In the genomic region with DNA sequence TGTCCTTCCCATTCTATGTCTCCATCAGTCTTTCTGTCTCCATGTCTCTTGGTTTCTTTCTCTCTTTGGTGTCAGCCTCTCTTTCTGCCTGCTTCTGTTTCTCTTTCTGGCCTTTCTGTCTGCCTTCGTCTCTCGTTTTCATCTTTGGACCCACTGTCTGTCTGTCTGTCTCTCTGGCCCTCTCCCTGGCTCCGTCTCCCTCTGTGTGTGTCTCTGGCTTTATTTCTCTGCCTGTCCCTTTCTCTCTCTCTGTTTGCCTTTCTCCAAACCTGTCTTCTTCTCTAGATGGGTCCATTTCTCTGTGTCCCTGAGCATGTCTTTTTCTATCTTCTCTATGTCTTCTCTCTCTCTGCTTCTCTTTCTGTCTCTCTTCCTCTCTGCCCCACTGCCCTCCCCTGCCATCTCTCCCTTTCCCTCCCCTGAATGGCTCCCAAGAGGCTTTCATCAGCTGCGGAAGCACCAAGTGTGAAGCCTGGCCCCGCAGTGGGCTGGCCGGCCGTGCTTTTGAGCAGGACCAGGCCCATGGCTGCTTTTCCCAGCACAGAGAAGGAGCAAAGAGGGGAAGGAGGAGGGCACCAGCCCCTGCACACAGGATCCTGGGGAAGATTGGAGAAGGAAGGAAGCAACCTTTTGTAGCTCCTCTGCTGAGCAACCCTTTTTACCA, we compare ENCODE assay signal across 24 cellular contexts. TPM values are rescaled to one million over a fixed set of nuclear protein-coding genes. Genes with fewer than 3 reads are reported as not detected.
DNase-seq lines count a peak whose midpoint lies in the region; ATAC-seq, FAIRE-seq and TF ChIP-seq lines count a peak whose summit lies in the region.
"Had no signal": no experiment of that assay in that cellular context is flagged by ENCODE, and none has a peak within 500 bp of the region (broad histone marks: within the 10 kb centered on the region; RNA-seq: fewer than 3 reads in every experiment).

No MANE protein-coding gene starts in this region.

- TF ChIP-seq EP300 in H1 (IDR thresholded peaks at IDR 0.05; ENCODE audit: borderline replicate concordance in 1 of 2, low read depth in 2 of 2, low read length in 2 of 2): no peak

- H4K91ac ChIP-seq in H1 (replicated peaks; ENCODE audit: insufficient read length, low read length): no peak overlapping the region

- H3K4me3 ChIP-seq in right cardiac atrium (ENCODE audit: low read length) (no peak overlapping the region), heart left ventricle (no peak overlapping the region), H1 (ENCODE audit: extremely low read depth in 1 of 4, insufficient read depth in 2 of 4, low read depth in 3 of 4, low read length in 4 of 4) (no peak overlapping the region), MM.1S (ENCODE audit: low read length) (no peak overlapping the region)
- H3K4me3 ChIP-seq: mucosa of descending colon, tibial nerve had no signal

- no peak for TF ChIP-seq POLR2A in heart left ventricle (IDR thresholded peaks at IDR 0.05)
- no peak for TF ChIP-seq POLR2A in H1 (IDR thresholded peaks at IDR 0.05; ENCODE audit: control extremely low read depth in 1 of 2, low read depth in 2 of 2, low read length in 2 of 2)

- H3K36me3 Mint-ChIP-seq in neural crest cell (ENCODE audit: low read depth) (no peaks in the 10 kb centered on the region), CD14-positive monocyte (no peaks in the 10 kb centered on the region)
- H3K36me3 Mint-ChIP-seq: CD4-positive, CD25-positive, alpha-beta regulatory T cell had no signal

- TF ChIP-seq RAD21 in H1 (IDR thresholded peaks at IDR 0.05 in 1 of 2, conservative IDR thresholded peaks at IDR 0.05 in 1 of 2; ENCODE audit: low read depth in 2 of 2, low read length in 2 of 2): no peak

- H2BK120ac ChIP-seq in H1 (replicated peaks; ENCODE audit: low read depth, low read length): no peak overlapping the region

- H3K23ac ChIP-seq in H1 (ENCODE audit: insufficient read length): no peak overlapping the region

- no peak overlapping the region for H2BK15ac ChIP-seq in H1 (ENCODE audit: low read length)

- ATAC-seq in right cardiac atrium (peak in 1 of 2 donors; percentile 65), heart left ventricle (no peak)
- ATAC-seq: left lobe of liver, mucosa of descending colon had no signal

- no peak overlapping the region for H3K56ac ChIP-seq in H1 (replicated peaks; ENCODE audit: insufficient read length, low read depth, low read length)

- H2AK5ac ChIP-seq in H1 (ENCODE audit: low read depth, low read length): no peak overlapping the region

- H3K9me2 ChIP-seq in MM.1S (replicated peaks; ENCODE audit: insufficient read depth, low read length): no peaks in the 10 kb centered on the region

- H3K36me3 ChIP-seq in heart left ventricle (no peaks in the 10 kb centered on the region), H1 (ENCODE audit: control insufficient read depth in 2 of 4, insufficient read depth in 4 of 4, low read length in 3 of 4) (no peaks in the 10 kb centered on the region), MM.1S (replicated peaks; ENCODE audit: insufficient read depth, low read length) (no peaks in the 10 kb centered on the region)
- H3K36me3 ChIP-seq: tibial nerve had no signal

- no peaks in the 10 kb centered on the region for H3K79me1 ChIP-seq in H1 (ENCODE audit: low read depth, low read length)

- H3K27ac ChIP-seq in right cardiac atrium (ENCODE audit: low read length) (peak overlapping the region; percentile 13), heart left ventricle (no peak overlapping the region), H1 (ENCODE audit: low read depth, low read length) (no peak overlapping the region), MM.1S (ENCODE audit: low read length) (no peak overlapping the region)

- H3K27me3 Mint-ChIP-seq in neural crest cell (ENCODE audit: low read depth) (no peaks in the 10 kb centered on the region), CD14-positive monocyte (ENCODE audit: low read depth in 3 of 3) (peaks cover 0 to 6% (median 4%) of the 10 kb centered on the region in 3 donors)
- H3K27me3 Mint-ChIP-seq: CD4-positive, CD25-positive, alpha-beta regulatory T cell; dendritic cell treated with granulocyte-macrophage colony-stimulating factor and Interleukin-4, amounts not matched to agents 40 ng/mL and 50 ng/mL, for 4 days; stimulated activated naive CD8-positive, alpha-beta T cell treated with anti-CD3 and anti-CD28 coated beads, Interleukin-15, Interleukin-2, amounts not matched to agents 100 ng/mL and 50 ng/mL, for 24 hours had no signal

- no peak overlapping the region for H3K14ac ChIP-seq in H1 (ENCODE audit: insufficient read length)

- H3F3A ChIP-seq in MM.1S (ENCODE audit: insufficient read depth, low read length): no peaks in the 10 kb centered on the region

- H3K9ac ChIP-seq in H1 (replicated peaks in 1 of 4; ENCODE audit: extremely low read depth in 1 of 4, low read depth in 3 of 4, low read length in 3 of 4) (no peak overlapping the region), MM.1S (ENCODE audit: low read length) (no peak overlapping the region)

- no peaks in the 10 kb centered on the region for H3K79me2 ChIP-seq in H1 (ENCODE audit: control insufficient read depth in 1 of 2, insufficient read depth in 2 of 2, low read length in 2 of 2)
- H3K79me2 ChIP-seq in MM.1S (ENCODE audit: low read length): no peaks in the 10 kb centered on the region

- intact Hi-C loops in right cardiac atrium (cut with DNase I) (no loop called here), heart left ventricle (cut with DNase I) (no loop called here), CD14-positive monocyte (cut with micrococcal nuclease) (no loop called here)

- H2BK12ac ChIP-seq in H1 (ENCODE audit: low read depth, low read length): no peak overlapping the region

- H3K4me2 ChIP-seq in H1 (ENCODE audit: insufficient read depth in 1 of 2, low read depth in 2 of 2, low read length in 2 of 2): peak overlapping the region; percentile 17 to 23; a peak in 3 of 4 replicates
- H3K4me2 ChIP-seq in MM.1S (ENCODE audit: low read depth, low read length): no peak overlapping the region

- POLR2A ChIA-PET in H1 (lab: Charles Lee; ENCODE audit: partially characterized antibody): interaction anchor here (0.7 kb wide), 1 partner anchor 29 kb away, joined by 4 read pairs; no protein-coding TSS in a partner anchor

- H4K8ac ChIP-seq in H1 (ENCODE audit: extremely low read depth, insufficient read depth, low read length): no peak overlapping the region

- 27% methylated on average over 7 of the region's 7 CpGs for WGBS in right cardiac atrium
- WGBS in heart left ventricle, 4 donors: 40 to 63% (median 52%) methylated on average over 7 of the region's 7 CpGs
- WGBS in H1 (ENCODE audit: extremely low coverage in 1 of 2, insufficient coverage in 1 of 2, insufficient read length in 1 of 2, insufficient replicate concordance in 2 of 2, low coverage in 1 of 2, low lambda C conversion rate in 2 of 2, missing lambda C conversion rate in 1 of 2), 2 experiments: 76% methylated on average over 3 of the region's 7 CpGs; no CpG with 5 or more reads in 1 of the 2 experiments

- H2BK20ac ChIP-seq in H1 (ENCODE audit: low read length): no peak overlapping the region

- no peaks in the 10 kb centered on the region for H3K9me3 Mint-ChIP-seq in neural crest cell
- H3K9me3 Mint-ChIP-seq in CD14-positive monocyte: peaks cover 0 to 3% (median 0%) of the 10 kb centered on the region in 7 donors
- H3K9me3 Mint-ChIP-seq: dendritic cell treated with granulocyte-macrophage colony-stimulating factor and Interleukin-4, amounts not matched to agents 40 ng/mL and 50 ng/mL, for 4 days; stimulated activated naive CD8-positive, alpha-beta T cell treated with anti-CD3 and anti-CD28 coated beads, Interleukin-15, Interleukin-2, amounts not matched to agents 100 ng/mL and 50 ng/mL, for 24 hours had no signal

- H3K9me3 ChIP-seq in right cardiac atrium (ENCODE audit: control insufficient read depth, low read length) (no peaks in the 10 kb centered on the region), heart left ventricle (no peaks in the 10 kb centered on the region), H1 (ENCODE audit: insufficient read depth in 2 of 2, low read depth in 1 of 2, low read length in 1 of 2) (no peaks in the 10 kb centered on the region), MM.1S (replicated peaks; ENCODE audit: insufficient read depth, low read length) (no peaks in the 10 kb centered on the region)
- H3K9me3 ChIP-seq: mucosa of descending colon, tibial nerve had no signal

- H4K5ac ChIP-seq in H1 (ENCODE audit: insufficient read length, low read depth, low read length): no peak overlapping the region

- no peak for FAIRE-seq in H1 (lab: Jason Lieb, UNC)
- no peak for FAIRE-seq in frontal cortex (lab: Jason Lieb, UNC)
- FAIRE-seq: endothelial cell of umbilical vein had no signal

- H3K27me3 ChIP-seq in right cardiac atrium (ENCODE audit: control insufficient read depth, insufficient read depth): no peaks in the 10 kb centered on the region
- peaks cover 0 to 8% (median 0%) of the 10 kb centered on the region in 9 donors for H3K27me3 ChIP-seq in heart left ventricle
- H3K27me3 ChIP-seq in H1 (replicated peaks in 1 of 4; ENCODE audit: control insufficient read depth in 3 of 4, extremely low read depth in 1 of 4, insufficient read depth in 3 of 4, low read length in 3 of 4): no peaks in the 10 kb centered on the region
- H3K27me3 ChIP-seq in MM.1S (replicated peaks; ENCODE audit: insufficient read depth, low read length): no peaks in the 10 kb centered on the region

- H3K4me1 ChIP-seq in right cardiac atrium (ENCODE audit: control insufficient read depth, insufficient read depth, low read length) (peaks cover 3% of the 10 kb centered on the region), heart left ventricle (peaks cover 0 to 8% (median 0%) of the 10 kb centered on the region in 12 donors), H1 (replicated peaks in 1 of 4; ENCODE audit: control insufficient read depth in 3 of 4, insufficient read depth in 4 of 4, low read length in 3 of 4) (peaks cover 0 to 8% (median 6%) of the 10 kb centered on the region in 4 experiments; a peak in 5 of 7 replicates), MM.1S (ENCODE audit: low read length) (no peaks in the 10 kb centered on the region)

- H3K23me2 ChIP-seq in H1 (ENCODE audit: low read depth, low read length): no peaks in the 10 kb centered on the region

- DNase-seq in right cardiac atrium (peak in 1 of 3 donors; percentile 70), heart left ventricle (no peak), H1 (ENCODE audit: low read depth in 1 of 2, low spot score in 2 of 2) (no peak), neural crest cell (ENCODE audit: low read depth, low spot score) (no peak), CD14-positive monocyte (ENCODE audit: low spot score) (no peak), hepatic stellate cell (ENCODE audit: low spot score) (no peak), MM.1S (no peak), frontal cortex (ENCODE audit: low spot score in 2 of 2) (no peak)
- DNase-seq: activated CD4-positive, alpha-beta T cell treated with anti-CD3 and anti-CD28 coated beads, Interleukin-2, amount 50 U/mL, for 48 hours; activated CD4-positive, CD25-positive, alpha-beta regulatory T cell; activated CD8-positive, alpha-beta memory T cell treated with anti-CD3 and anti-CD28 coated beads, Interleukin-2, amount 50 U/mL, for 48 hours; activated gamma-delta T cell; CD4-positive, CD25-positive, alpha-beta regulatory T cell; DMS 273 treated with DMSO at 0.1 percent for 48 hours; Karpas-422; mucosa of descending colon; NCI-H1694; NCI-H526 treated with DMSO at 0.1 percent for 48 hours; stimulated activated CD4-positive, alpha-beta T cell treated with anti-CD3 and anti-CD28 coated beads, Interleukin-2, amount 100 ng/mL, for 48 hours had no signal

- H3K4me3 Mint-ChIP-seq in neural crest cell (no peak overlapping the region), CD14-positive monocyte (peak overlapping the region in 1 of 2 donors; percentile 19)
- H3K4me3 Mint-ChIP-seq: CD4-positive, CD25-positive, alpha-beta regulatory T cell; dendritic cell treated with granulocyte-macrophage colony-stimulating factor and Interleukin-4, amounts not matched to agents 40 ng/mL and 50 ng/mL, for 4 days; stimulated activated naive CD8-positive, alpha-beta T cell treated with anti-CD3 and anti-CD28 coated beads, Interleukin-15, Interleukin-2, amounts not matched to agents 100 ng/mL and 50 ng/mL, for 24 hours had no signal

- H2BK5ac ChIP-seq in H1 (ENCODE audit: low read depth, low read length): peak overlapping the region; percentile 35; the same call in 1 of the 2 replicates

- TF ChIP-seq CTCF in heart left ventricle (IDR thresholded peaks at IDR 0.05) (no peak), H1 (IDR thresholded peaks at IDR 0.05; ENCODE audit: control extremely low read depth in 1 of 3, insufficient read depth in 1 of 3, low read depth in 1 of 3, low read length in 3 of 3) (no peak), neural crest cell (conservative IDR thresholded peaks at IDR 0.05) (no peak), CD14-positive monocyte (IDR thresholded peaks at IDR 0.05) (no peak), MM.1S (IDR thresholded peaks at IDR 0.05; ENCODE audit: low read length) (no peak)

- H3K4ac ChIP-seq in H1 (replicated peaks; ENCODE audit: insufficient read length, low read depth, low read length): no peak overlapping the region

- no peak overlapping the region for H2AFZ ChIP-seq in H1 (ENCODE audit: low read length)
- H2AFZ ChIP-seq in MM.1S (ENCODE audit: low read length): no peak overlapping the region

- H4K20me1 ChIP-seq in H1 (replicated peaks in 1 of 2; ENCODE audit: control insufficient read depth in 1 of 2, insufficient read depth in 2 of 2, low read length in 2 of 2): no peaks in the 10 kb centered on the region
- H4K20me1 ChIP-seq in MM.1S (ENCODE audit: insufficient read depth, low read length): no peaks in the 10 kb centered on the region

- H3K27ac Mint-ChIP-seq in neural crest cell (ENCODE audit: unreplicated experiment): peak overlapping the region; percentile 76
- H3K27ac Mint-ChIP-seq in CD14-positive monocyte: no peak overlapping the region
- H3K27ac Mint-ChIP-seq: dendritic cell treated with granulocyte-macrophage colony-stimulating factor and Interleukin-4, amounts not matched to agents 40 ng/mL and 50 ng/mL, for 4 days; stimulated activated naive CD8-positive, alpha-beta T cell treated with anti-CD3 and anti-CD28 coated beads, Interleukin-15, Interleukin-2, amounts not matched to agents 100 ng/mL and 50 ng/mL, for 24 hours had no signal

- peak overlapping the region; percentile 48; the same call in 1 of the 2 replicates for H3K18ac ChIP-seq in H1 (ENCODE audit: extremely low read depth, low read length)

- H3K4me1 Mint-ChIP-seq in neural crest cell (peaks cover 34% of the 10 kb centered on the region), CD14-positive monocyte (no peaks in the 10 kb centered on the region)
- H3K4me1 Mint-ChIP-seq: CD4-positive, CD25-positive, alpha-beta regulatory T cell had no signal

- CTCF ChIA-PET in H1 (lab: Charles Lee; ENCODE audit: partially characterized antibody): interaction anchor here (0.6 to 1.9 kb wide), 14 partner anchors 8 to 299 kb away, joined by 3 to 5 read pairs (median 3); no protein-coding TSS in a partner anchor

RNA-seq across cellular contexts. Expression of a gene that starts 57.4 kb away (rescaled TPM):
- total RNA-seq in right cardiac atrium (10 to 100 TPM; 14.1 to 20.8 (median 18.5) TPM), heart left ventricle (10 to 100 TPM in 8 of 9 donors, 1 to 10 TPM in 1; 7.8 to 20.1 (median 14.4) TPM), neural crest cell (53.3 and 59.5 TPM in 2 replicates), frontal cortex (146 TPM)
- polyA plus RNA-seq in right cardiac atrium (12.3 TPM), heart left ventricle (10 to 100 TPM in 1 of 2 donors, 1 to 10 TPM in 1; 4.3 to 17.9 TPM), H1 (2011; rRNA removed) (25.7 and 26.8 TPM in 2 replicates), CD14-positive monocyte (10 to 100 TPM in 1 of 2 donors, 1 to 10 TPM in 1; 8.8 to 11.6 TPM)
- 34.9 and 37.0 TPM in 2 replicates for total RNA-seq in H1 (2021; fragmentation: NEBNext Ultra II Directional; extraction: Animal tissue kit (Norgen Biotek cat#: 25700))
- polyA plus RNA-seq in H1 (2011; cell fraction: cytosol; rRNA removed): 33.0 TPM
- polyA plus RNA-seq in H1 (2011; cell fraction: nucleus; rRNA removed): 28.4 TPM
- 39.6 to 41.5 TPM (median 40.5 TPM) in 4 replicates for polyA plus RNA-seq in H1 (2012, experiment 1 of 2)
- 18.2 TPM for polyA plus RNA-seq in H1 (2012, experiment 2 of 2)
- polyA plus RNA-seq in H1 (2013, experiment 1 of 2): 39.3 TPM
- polyA plus RNA-seq in H1 (2013, experiment 2 of 2): 40.0 TPM
- polyA minus RNA-seq in H1 (2011; rRNA and poly(A)+ RNA removed): 34.9 and 41.8 TPM in 2 replicates
- polyA minus RNA-seq in H1 (2011; cell fraction: cytosol; rRNA and poly(A)+ RNA removed): 12.9 TPM
- 9.8 TPM for polyA minus RNA-seq in H1 (2011; cell fraction: nucleus; rRNA and poly(A)+ RNA removed)
